1 cellular context compared by ENCODE assay signal in the genomic region with DNA sequence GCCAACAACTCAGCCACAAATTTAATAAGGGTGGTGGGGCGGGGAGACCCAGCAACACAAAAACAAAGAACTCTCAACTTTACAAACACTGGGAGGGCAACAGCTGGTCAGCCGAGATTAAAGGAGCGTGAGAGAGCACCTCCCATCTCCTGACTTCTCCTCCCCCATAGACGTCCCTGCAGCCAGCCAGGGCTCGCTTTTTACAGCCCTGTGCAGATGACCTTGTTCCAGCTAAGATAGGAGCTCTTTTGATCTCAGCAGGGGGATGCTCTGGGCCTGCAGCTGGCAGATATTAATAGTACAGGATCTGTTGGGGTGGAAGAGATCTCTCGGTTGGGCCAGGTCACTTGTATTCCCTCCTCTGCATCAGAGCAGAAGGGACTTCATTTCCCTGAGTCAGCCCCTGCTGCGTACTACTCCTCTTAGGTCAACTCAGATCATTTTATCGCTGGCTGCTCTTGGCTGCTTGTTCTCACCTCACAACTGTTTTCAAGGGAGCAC.
A peak's percentile ranks its signal among the peaks of the same experiment; 100 is the strongest.
TF ChIP-seq lines count a peak whose summit lies in the region.

No MANE protein-coding gene starts in this region.

TF ChIP-seq in K562, 482 proteins besides CTCF, POLR2A, EP300 and RAD21 (continued from another document and continues in another):
- TF ChIP-seq, protein P1, sequence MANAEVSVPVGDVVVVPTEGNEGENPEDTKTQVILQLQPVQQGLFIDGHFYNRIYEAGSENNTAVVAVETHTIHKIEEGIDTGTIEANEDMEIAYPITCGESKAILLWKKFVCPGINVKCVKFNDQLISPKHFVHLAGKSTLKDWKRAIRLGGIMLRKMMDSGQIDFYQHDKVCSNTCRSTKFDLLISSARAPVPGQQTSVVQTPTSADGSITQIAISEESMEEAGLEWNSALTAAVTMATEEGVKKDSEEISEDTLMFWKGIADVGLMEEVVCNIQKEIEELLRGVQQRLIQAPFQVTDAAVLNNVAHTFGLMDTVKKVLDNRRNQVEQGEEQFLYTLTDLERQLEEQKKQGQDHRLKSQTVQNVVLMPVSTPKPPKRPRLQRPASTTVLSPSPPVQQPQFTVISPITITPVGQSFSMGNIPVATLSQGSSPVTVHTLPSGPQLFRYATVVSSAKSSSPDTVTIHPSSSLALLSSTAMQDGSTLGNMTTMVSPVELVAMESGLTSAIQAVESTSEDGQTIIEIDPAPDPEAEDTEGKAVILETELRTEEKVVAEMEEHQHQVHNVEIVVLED (CRISPR knock-in tag; IDR thresholded peaks at IDR 0.05), result no peak
- TF ChIP-seq, protein P2, sequence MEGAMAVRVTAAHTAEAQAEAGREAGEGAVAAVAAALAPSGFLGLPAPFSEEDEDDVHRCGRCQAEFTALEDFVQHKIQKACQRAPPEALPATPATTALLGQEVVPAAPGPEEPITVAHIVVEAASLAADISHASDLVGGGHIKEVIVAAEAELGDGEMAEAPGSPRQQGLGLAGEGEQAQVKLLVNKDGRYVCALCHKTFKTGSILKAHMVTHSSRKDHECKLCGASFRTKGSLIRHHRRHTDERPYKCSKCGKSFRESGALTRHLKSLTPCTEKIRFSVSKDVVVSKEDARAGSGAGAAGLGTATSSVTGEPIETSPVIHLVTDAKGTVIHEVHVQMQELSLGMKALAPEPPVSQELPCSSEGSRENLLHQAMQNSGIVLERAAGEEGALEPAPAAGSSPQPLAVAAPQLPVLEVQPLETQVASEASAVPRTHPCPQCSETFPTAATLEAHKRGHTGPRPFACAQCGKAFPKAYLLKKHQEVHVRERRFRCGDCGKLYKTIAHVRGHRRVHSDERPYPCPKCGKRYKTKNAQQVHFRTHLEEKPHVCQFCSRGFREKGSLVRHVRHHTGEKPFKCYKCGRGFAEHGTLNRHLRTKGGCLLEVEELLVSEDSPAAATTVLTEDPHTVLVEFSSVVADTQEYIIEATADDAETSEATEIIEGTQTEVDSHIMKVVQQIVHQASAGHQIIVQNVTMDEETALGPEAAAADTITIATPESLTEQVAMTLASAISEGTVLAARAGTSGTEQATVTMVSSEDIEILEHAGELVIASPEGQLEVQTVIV (CRISPR knock-in tag; IDR thresholded peaks at IDR 0.05; ENCODE audit: borderline replicate concordance), result no peak
- TF ChIP-seq FOSL1 (tag; conservative IDR thresholded peaks at IDR 0.05) (peak; percentile 68), EP400 (IDR thresholded peaks at IDR 0.05) (peak; percentile 42), NR2C2 (CRISPR knock-in tag; IDR thresholded peaks at IDR 0.05) (no peak), NR2C2 (tag; IDR thresholded peaks at IDR 0.05) (peak; percentile 72), PURB (CRISPR knock-in tag; IDR thresholded peaks at IDR 0.05; ENCODE audit: low read depth) (no peak), WHSC1 (IDR thresholded peaks at IDR 0.05; ENCODE audit: low read length) (no peak), ZFPM2 (CRISPR knock-in tag; IDR thresholded peaks at IDR 0.05) (no peak), ARHGAP35 (IDR thresholded peaks at IDR 0.05; ENCODE audit: partially characterized antibody) (no peak), SMAD4 (CRISPR knock-in tag; conservative IDR thresholded peaks at IDR 0.05) (peak; percentile 96), BRCA1 (IDR thresholded peaks at IDR 0.05) (no peak), BRCA1 (CRISPR knock-in tag; IDR thresholded peaks at IDR 0.05) (no peak), SIX5 (IDR thresholded peaks at IDR 0.05; ENCODE audit: borderline replicate concordance in 1 of 2, insufficient read depth in 1 of 2, low read depth in 1 of 2, low read length in 2 of 2) (no peak), MXI1 (IDR thresholded peaks at IDR 0.05; ENCODE audit: low read depth, low read length) (no peak), U2AF2 (optimal IDR thresholded peaks at IDR 0.05; ENCODE audit: low read depth, low read length) (no peak), ZNF23 (CRISPR knock-in tag; IDR thresholded peaks at IDR 0.05) (no peak), ZNF436 (CRISPR knock-in tag; IDR thresholded peaks at IDR 0.05) (no peak), MAFG (tag; conservative IDR thresholded peaks at IDR 0.05) (peak; percentile 85), ZNF140 (CRISPR knock-in tag; IDR thresholded peaks at IDR 0.05) (no peak), PML (IDR thresholded peaks at IDR 0.05; ENCODE audit: low read length) (peak; percentile 91), SMAD1 (IDR thresholded peaks at IDR 0.05; ENCODE audit: low read depth, low read length, partially characterized antibody) (no peak), ZNF217 (CRISPR knock-in tag; IDR thresholded peaks at IDR 0.05) (no peak), ZNF79 (CRISPR knock-in tag; IDR thresholded peaks at IDR 0.05; ENCODE audit: low read depth) (no peak), SUPT5H (IDR thresholded peaks at IDR 0.05) (no peak), ZBTB1 (CRISPR knock-in tag; IDR thresholded peaks at IDR 0.05; ENCODE audit: borderline replicate concordance, low read depth) (no peak), NELFE (IDR thresholded peaks at IDR 0.05; ENCODE audit: insufficient read depth, insufficient read length) (no peak), SPI1 (IDR thresholded peaks at IDR 0.05; ENCODE audit: borderline replicate concordance, low read depth, low read length) (peak; percentile 51; the same call in 1 of the 2 replicates), SAFB (IDR thresholded peaks at IDR 0.05; ENCODE audit: borderline replicate concordance, low read depth, low read length) (no peak), ZFP1 (CRISPR knock-in tag; IDR thresholded peaks at IDR 0.05) (no peak), NFE2 (IDR thresholded peaks at IDR 0.05; ENCODE audit: low read depth) (peak; percentile 71), ATF7 (IDR thresholded peaks at IDR 0.05) (peak; percentile 75), ZNF282 (CRISPR knock-in tag; IDR thresholded peaks at IDR 0.05) (no peak), CC2D1A (IDR thresholded peaks at IDR 0.05) (peak; percentile 99), RFX5 (IDR thresholded peaks at IDR 0.05; ENCODE audit: low read depth, low read length) (no peak), ZNF583 (CRISPR knock-in tag; IDR thresholded peaks at IDR 0.05) (peak; percentile 80), U2AF1 (optimal IDR thresholded peaks at IDR 0.05; ENCODE audit: low read depth, low read length) (no peak), ARNT (IDR thresholded peaks at IDR 0.05) (peak; percentile 62 to 83; a peak in 2 of 4 replicates), DMBX1 (CRISPR knock-in tag; IDR thresholded peaks at IDR 0.05; ENCODE audit: borderline replicate concordance) (peak; percentile 87), PRMT5 (CRISPR knock-in tag; IDR thresholded peaks at IDR 0.05) (no peak), ZNF668 (CRISPR knock-in tag; IDR thresholded peaks at IDR 0.05) (no peak), NR2F6 (CRISPR knock-in tag; IDR thresholded peaks at IDR 0.05) (no peak)
- TF ChIP-seq, protein P3, sequence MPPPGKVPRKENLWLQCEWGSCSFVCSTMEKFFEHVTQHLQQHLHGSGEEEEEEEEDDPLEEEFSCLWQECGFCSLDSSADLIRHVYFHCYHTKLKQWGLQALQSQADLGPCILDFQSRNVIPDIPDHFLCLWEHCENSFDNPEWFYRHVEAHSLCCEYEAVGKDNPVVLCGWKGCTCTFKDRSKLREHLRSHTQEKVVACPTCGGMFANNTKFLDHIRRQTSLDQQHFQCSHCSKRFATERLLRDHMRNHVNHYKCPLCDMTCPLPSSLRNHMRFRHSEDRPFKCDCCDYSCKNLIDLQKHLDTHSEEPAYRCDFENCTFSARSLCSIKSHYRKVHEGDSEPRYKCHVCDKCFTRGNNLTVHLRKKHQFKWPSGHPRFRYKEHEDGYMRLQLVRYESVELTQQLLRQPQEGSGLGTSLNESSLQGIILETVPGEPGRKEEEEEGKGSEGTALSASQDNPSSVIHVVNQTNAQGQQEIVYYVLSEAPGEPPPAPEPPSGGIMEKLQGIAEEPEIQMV (tag; conservative IDR thresholded peaks at IDR 0.05; ENCODE audit: low read depth), result no peak
- TF ChIP-seq, protein P4, sequence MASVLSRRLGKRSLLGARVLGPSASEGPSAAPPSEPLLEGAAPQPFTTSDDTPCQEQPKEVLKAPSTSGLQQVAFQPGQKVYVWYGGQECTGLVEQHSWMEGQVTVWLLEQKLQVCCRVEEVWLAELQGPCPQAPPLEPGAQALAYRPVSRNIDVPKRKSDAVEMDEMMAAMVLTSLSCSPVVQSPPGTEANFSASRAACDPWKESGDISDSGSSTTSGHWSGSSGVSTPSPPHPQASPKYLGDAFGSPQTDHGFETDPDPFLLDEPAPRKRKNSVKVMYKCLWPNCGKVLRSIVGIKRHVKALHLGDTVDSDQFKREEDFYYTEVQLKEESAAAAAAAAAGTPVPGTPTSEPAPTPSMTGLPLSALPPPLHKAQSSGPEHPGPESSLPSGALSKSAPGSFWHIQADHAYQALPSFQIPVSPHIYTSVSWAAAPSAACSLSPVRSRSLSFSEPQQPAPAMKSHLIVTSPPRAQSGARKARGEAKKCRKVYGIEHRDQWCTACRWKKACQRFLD (CRISPR knock-in tag; IDR thresholded peaks at IDR 0.05), result peak; percentile 77
- TF ChIP-seq, protein P5, sequence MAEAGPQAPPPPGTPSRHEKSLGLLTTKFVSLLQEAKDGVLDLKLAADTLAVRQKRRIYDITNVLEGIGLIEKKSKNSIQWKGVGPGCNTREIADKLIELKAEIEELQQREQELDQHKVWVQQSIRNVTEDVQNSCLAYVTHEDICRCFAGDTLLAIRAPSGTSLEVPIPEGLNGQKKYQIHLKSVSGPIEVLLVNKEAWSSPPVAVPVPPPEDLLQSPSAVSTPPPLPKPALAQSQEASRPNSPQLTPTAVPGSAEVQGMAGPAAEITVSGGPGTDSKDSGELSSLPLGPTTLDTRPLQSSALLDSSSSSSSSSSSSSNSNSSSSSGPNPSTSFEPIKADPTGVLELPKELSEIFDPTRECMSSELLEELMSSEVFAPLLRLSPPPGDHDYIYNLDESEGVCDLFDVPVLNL (CRISPR knock-in tag; IDR thresholded peaks at IDR 0.05; ENCODE audit: low read depth), result no peak
- TF ChIP-seq, protein P6, sequence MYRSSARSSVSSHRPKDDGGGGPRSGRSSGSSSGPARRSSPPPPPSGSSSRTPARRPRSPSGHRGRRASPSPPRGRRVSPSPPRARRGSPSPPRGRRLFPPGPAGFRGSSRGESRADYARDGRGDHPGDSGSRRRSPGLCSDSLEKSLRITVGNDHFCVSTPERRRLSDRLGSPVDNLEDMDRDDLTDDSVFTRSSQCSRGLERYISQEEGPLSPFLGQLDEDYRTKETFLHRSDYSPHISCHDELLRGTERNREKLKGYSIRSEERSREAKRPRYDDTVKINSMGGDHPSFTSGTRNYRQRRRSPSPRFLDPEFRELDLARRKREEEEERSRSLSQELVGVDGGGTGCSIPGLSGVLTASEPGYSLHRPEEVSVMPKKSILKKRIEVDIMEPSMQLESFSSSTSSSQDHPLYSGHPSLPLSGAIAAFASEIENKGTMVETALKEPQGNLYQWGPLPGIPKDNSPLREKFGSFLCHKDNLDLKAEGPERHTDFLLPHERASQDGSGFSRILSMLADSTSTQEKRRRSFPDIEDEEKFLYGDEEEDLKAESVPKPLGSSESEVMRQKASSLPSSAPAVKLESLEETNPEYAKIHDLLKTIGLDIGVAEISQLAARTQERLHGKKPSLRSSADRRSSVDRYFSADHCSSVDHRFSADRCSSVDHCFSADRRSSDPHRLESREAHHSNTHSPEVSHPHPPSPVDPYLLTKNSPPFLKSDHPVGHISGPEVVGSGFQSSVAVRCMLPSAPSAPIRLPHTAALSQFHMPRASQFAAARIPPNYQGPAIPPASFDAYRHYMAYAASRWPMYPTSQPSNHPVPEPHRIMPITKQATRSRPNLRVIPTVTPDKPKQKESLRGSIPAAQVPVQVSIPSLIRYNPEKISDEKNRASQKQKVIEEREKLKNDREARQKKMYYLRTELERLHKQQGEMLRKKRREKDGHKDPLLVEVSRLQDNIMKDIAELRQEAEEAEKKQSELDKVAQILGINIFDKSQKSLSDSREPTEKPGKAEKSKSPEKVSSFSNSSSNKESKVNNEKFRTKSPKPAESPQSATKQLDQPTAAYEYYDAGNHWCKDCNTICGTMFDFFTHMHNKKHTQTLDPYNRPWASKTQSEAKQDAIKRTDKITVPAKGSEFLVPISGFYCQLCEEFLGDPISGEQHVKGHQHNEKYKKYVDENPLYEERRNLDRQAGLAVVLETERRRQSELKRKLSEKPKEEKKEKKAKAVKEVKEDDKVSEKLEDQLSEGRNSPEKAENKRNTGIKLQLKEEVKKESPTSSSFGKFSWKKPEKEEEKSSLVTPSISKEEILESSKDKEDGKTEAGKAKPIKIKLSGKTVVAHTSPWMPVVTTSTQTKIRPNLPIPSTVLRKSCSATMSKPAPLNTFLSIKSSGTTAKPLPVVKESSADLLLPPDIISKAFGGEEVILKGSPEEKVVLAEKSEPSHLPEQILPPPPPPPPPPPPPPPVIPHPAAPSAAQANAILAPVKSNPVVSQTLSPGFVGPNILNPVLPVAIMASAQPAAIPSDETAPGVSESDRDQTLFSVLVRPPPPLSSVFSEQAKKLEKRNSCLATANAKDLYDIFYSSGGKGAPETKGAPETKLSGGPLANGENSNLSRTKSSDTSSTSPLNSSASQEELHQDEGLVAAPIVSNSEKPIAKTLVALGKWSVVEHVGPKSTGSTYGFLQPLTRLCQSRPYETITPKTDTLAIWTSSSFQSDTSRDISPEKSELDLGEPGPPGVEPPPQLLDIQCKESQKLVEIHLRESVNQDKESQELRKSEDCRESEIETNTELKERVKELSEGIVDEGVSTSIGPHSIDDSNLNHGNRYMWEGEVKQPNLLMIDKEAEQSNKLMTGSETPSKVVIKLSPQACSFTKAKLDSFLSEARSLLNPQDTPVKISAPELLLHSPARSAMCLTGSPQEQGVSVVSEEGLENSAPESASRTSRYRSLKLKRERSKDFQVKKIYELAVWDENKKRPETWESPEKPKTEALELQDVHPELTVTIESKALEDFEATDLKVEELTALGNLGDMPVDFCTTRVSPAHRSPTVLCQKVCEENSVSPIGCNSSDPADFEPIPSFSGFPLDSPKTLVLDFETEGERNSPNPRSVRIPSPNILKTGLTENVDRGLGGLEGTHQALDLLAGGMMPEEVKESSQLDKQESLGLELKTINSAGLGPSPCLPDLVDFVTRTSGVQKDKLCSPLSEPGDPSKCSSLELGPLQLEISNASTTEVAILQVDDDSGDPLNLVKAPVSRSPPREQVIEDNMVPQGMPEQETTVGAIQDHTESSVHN (IDR thresholded peaks at IDR 0.05; ENCODE audit: borderline replicate concordance in 1 of 2, low read depth in 1 of 2), result peak in 1 of 2 experiments; percentile 67; a peak in 1 of 4 replicates
- TF ChIP-seq, protein P7, sequence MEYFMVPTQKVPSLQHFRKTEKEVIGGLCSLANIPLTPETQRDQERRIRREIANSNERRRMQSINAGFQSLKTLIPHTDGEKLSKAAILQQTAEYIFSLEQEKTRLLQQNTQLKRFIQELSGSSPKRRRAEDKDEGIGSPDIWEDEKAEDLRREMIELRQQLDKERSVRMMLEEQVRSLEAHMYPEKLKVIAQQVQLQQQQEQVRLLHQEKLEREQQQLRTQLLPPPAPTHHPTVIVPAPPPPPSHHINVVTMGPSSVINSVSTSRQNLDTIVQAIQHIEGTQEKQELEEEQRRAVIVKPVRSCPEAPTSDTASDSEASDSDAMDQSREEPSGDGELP (CRISPR knock-in tag; IDR thresholded peaks at IDR 0.05; ENCODE audit: borderline replicate concordance), result peak; percentile 97
- TF ChIP-seq, protein P8, sequence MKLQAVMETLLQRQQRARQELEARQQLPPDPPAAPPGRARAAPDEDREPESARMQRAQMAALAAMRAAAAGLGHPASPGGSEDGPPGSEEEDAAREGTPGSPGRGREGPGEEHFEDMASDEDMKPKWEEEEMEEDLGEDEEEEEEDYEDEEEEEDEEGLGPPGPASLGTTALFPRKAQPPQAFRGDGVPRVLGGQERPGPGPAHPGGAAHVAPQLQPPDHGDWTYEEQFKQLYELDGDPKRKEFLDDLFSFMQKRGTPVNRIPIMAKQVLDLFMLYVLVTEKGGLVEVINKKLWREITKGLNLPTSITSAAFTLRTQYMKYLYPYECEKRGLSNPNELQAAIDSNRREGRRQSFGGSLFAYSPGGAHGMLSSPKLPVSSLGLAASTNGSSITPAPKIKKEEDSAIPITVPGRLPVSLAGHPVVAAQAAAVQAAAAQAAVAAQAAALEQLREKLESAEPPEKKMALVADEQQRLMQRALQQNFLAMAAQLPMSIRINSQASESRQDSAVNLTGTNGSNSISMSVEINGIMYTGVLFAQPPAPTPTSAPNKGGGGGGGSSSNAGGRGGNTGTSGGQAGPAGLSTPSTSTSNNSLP (IDR thresholded peaks at IDR 0.05; ENCODE audit: borderline replicate concordance, low read depth, low read length), result peak; percentile 79
